In genomic region chr16:30067584-30067916, GRCh38 we compare ENCODE assay signal across 9 cellular contexts. TPM values are rescaled to one million over a fixed set of nuclear protein-coding genes. Genes with fewer than 3 reads are reported as not detected.
DNase-seq lines count a peak whose midpoint lies in the region; ATAC-seq lines count a peak whose summit lies in the region.
"Had no signal": no experiment of that assay in that cellular context is flagged by ENCODE, and none has a peak within 500 bp of the region (broad histone marks: within the 10 kb centered on the region; RNA-seq: fewer than 3 reads in every experiment).

No MANE protein-coding gene starts in this region.

- no peak for DNase-seq in activated CD4-positive, alpha-beta T cell treated with anti-CD3 and anti-CD28 coated beads for 36 hours
- no peak for DNase-seq in activated CD4-positive, alpha-beta T cell treated with anti-CD3 and anti-CD28 coated beads, Interleukin-2, amount 50 U/mL, for 48 hours
- no peak for DNase-seq in activated T-helper 2 cell treated with anti-CD3 and anti-CD28 coated beads, Interferon-gamma antibody, Interleukin-2, Interleukin-4, amounts not matched to agents 10 μg/mL and 5 μg/mL and 100 μg/mL, durations not matched to agents 14 hours and 24 hours and 36 hours (ENCODE audit: low spot score)
- DNase-seq in right cardiac atrium (no peak), NCI-H1105 treated with DMSO at 0.1 percent for 48 hours (lab: John Stamatoyannopoulos, UW) (no peak), GM03348 (ENCODE audit: low spot score) (no peak)
- DNase-seq in stimulated activated naive CD8-positive, alpha-beta T cell treated with anti-CD3 and anti-CD28 coated beads, Interleukin-15, amount 100 ng/mL, for 72 hours, result no peak

- peak overlapping the region; percentile 88 for H3K4me3 Mint-ChIP-seq in activated CD4-positive, alpha-beta T cell treated with anti-CD3 and anti-CD28 coated beads for 36 hours
- peak overlapping the region; percentile 100 for H3K4me3 Mint-ChIP-seq in activated T-helper 2 cell treated with anti-CD3 and anti-CD28 coated beads, Interferon-gamma antibody, Interleukin-2, Interleukin-4, amounts not matched to agents 10 μg/mL and 5 μg/mL and 100 μg/mL, durations not matched to agents 14 hours and 24 hours and 36 hours (ENCODE audit: low read depth)
- H3K4me3 Mint-ChIP-seq in stimulated activated naive CD8-positive, alpha-beta T cell treated with anti-CD3 and anti-CD28 coated beads, Interleukin-15, amount 100 ng/mL, for 72 hours, result peak overlapping the region; percentile 98 to 99

- ATAC-seq in activated CD4-positive, alpha-beta T cell treated with anti-CD3 and anti-CD28 coated beads for 36 hours, result no peak
- ATAC-seq in right cardiac atrium (no peak), GM18858 (IDR thresholded peaks at IDR 0.05; ENCODE audit: unreplicated experiment) (no peak)
- no peak for ATAC-seq in stimulated activated naive CD8-positive, alpha-beta T cell treated with anti-CD3 and anti-CD28 coated beads, Interleukin-15, amount 100 ng/mL, for 72 hours

- peaks cover 32% of the 10 kb centered on the region for H3K4me1 Mint-ChIP-seq in activated CD4-positive, alpha-beta T cell treated with anti-CD3 and anti-CD28 coated beads for 36 hours
- peaks cover 33% of the 10 kb centered on the region for H3K4me1 Mint-ChIP-seq in activated T-helper 2 cell treated with anti-CD3 and anti-CD28 coated beads, Interferon-gamma antibody, Interleukin-2, Interleukin-4, amounts not matched to agents 10 μg/mL and 5 μg/mL and 100 μg/mL, durations not matched to agents 14 hours and 24 hours and 36 hours (ENCODE audit: low read depth)
- H3K4me1 Mint-ChIP-seq in stimulated activated naive CD8-positive, alpha-beta T cell treated with anti-CD3 and anti-CD28 coated beads, Interleukin-15, amount 100 ng/mL, for 72 hours, result peaks cover 53% of the 10 kb centered on the region

- H3K27me3 Mint-ChIP-seq in activated CD4-positive, alpha-beta T cell treated with anti-CD3 and anti-CD28 coated beads for 36 hours, result no peaks in the 10 kb centered on the region
- no peaks in the 10 kb centered on the region for H3K27me3 Mint-ChIP-seq in activated T-helper 2 cell treated with anti-CD3 and anti-CD28 coated beads, Interferon-gamma antibody, Interleukin-2, Interleukin-4, amounts not matched to agents 10 μg/mL and 5 μg/mL and 100 μg/mL, durations not matched to agents 14 hours and 24 hours and 36 hours (ENCODE audit: low read depth)
- H3K27me3 Mint-ChIP-seq in stimulated activated naive CD8-positive, alpha-beta T cell treated with anti-CD3 and anti-CD28 coated beads, Interleukin-15, amount 100 ng/mL, for 72 hours, result no peaks in the 10 kb centered on the region
- H3K27me3 Mint-ChIP-seq: memory B cell had no signal

- intact Hi-C loops in activated CD4-positive, alpha-beta T cell treated with anti-CD3 and anti-CD28 coated beads for 36 hours (cut with DNase I, micrococcal nuclease), result loop anchor here (5.0 to 10.0 kb wide), 3 partner anchors 337 to 1143 kb away; partner anchors contain the start of genes RABEP2 (in 1 of the 2), ZNF689 (in 1 of the 2) and ZNF771 (in 1 of the 2)
- intact Hi-C loops in activated T-helper 2 cell treated with anti-CD3 and anti-CD28 coated beads, Interferon-gamma antibody, Interleukin-2, Interleukin-4, amounts not matched to agents 10 μg/mL and 5 μg/mL and 100 μg/mL, durations not matched to agents 14 hours and 24 hours and 36 hours (cut with micrococcal nuclease), result loop anchor here (10.0 kb wide), 1 partner anchor 287 kb away; the partner anchor contains the start of gene CD2BP2
- intact Hi-C loops in right cardiac atrium (cut with DNase I), result no loop called here

- H3K4me3 ChIP-seq in right cardiac atrium (ENCODE audit: low read length), result peak overlapping the region; percentile 79

- H3K27ac ChIP-seq in right cardiac atrium (ENCODE audit: low read length), result peak overlapping the region; percentile 98

- CTCF ChIA-PET in activated CD4-positive, alpha-beta T cell treated with anti-CD3 and anti-CD28 coated beads for 36 hours (lab: Charles Lee), result interaction anchor here (1.1 kb wide), 1 partner anchor 10 kb away, joined by 3 read pairs; no protein-coding TSS in a partner anchor

- H3K27ac Mint-ChIP-seq in activated CD4-positive, alpha-beta T cell treated with anti-CD3 and anti-CD28 coated beads for 36 hours, result peak overlapping the region; percentile 99
- peak overlapping the region; percentile 79 for H3K27ac Mint-ChIP-seq in activated T-helper 2 cell treated with anti-CD3 and anti-CD28 coated beads, Interferon-gamma antibody, Interleukin-2, Interleukin-4, amounts not matched to agents 10 μg/mL and 5 μg/mL and 100 μg/mL, durations not matched to agents 14 hours and 24 hours and 36 hours
- peak overlapping the region; percentile 9 to 99 for H3K27ac Mint-ChIP-seq in stimulated activated naive CD8-positive, alpha-beta T cell treated with anti-CD3 and anti-CD28 coated beads, Interleukin-15, amount 100 ng/mL, for 72 hours

- H3K9me3 ChIP-seq in right cardiac atrium (ENCODE audit: control insufficient read depth, low read length), result no peaks in the 10 kb centered on the region

- H3K9me3 Mint-ChIP-seq in activated CD4-positive, alpha-beta T cell treated with anti-CD3 and anti-CD28 coated beads for 36 hours (ENCODE audit: low read depth), result no peaks in the 10 kb centered on the region
- H3K9me3 Mint-ChIP-seq in activated T-helper 2 cell treated with anti-CD3 and anti-CD28 coated beads, Interferon-gamma antibody, Interleukin-2, Interleukin-4, amounts not matched to agents 10 μg/mL and 5 μg/mL and 100 μg/mL, durations not matched to agents 14 hours and 24 hours and 36 hours, result no peaks in the 10 kb centered on the region
- H3K9me3 Mint-ChIP-seq in stimulated activated naive CD8-positive, alpha-beta T cell treated with anti-CD3 and anti-CD28 coated beads, Interleukin-15, amount 100 ng/mL, for 72 hours, result no peaks in the 10 kb centered on the region
- H3K9me3 Mint-ChIP-seq: memory B cell had no signal

- peaks cover 75% of the 10 kb centered on the region for H3K36me3 Mint-ChIP-seq in activated CD4-positive, alpha-beta T cell treated with anti-CD3 and anti-CD28 coated beads for 36 hours (ENCODE audit: low read depth)
- peaks cover 81% of the 10 kb centered on the region for H3K36me3 Mint-ChIP-seq in activated T-helper 2 cell treated with anti-CD3 and anti-CD28 coated beads, Interferon-gamma antibody, Interleukin-2, Interleukin-4, amounts not matched to agents 10 μg/mL and 5 μg/mL and 100 μg/mL, durations not matched to agents 14 hours and 24 hours and 36 hours (ENCODE audit: low read depth)

- H3K4me1 ChIP-seq in right cardiac atrium (ENCODE audit: control insufficient read depth, insufficient read depth, low read length), result peaks cover 19% of the 10 kb centered on the region

- 51% methylated on average over 6 of the region's 6 CpGs for WGBS in right cardiac atrium

- no peaks in the 10 kb centered on the region for H3K27me3 ChIP-seq in right cardiac atrium (ENCODE audit: control insufficient read depth, insufficient read depth)

- POLR2A ChIA-PET in activated CD4-positive, alpha-beta T cell treated with anti-CD3 and anti-CD28 coated beads for 36 hours (lab: Charles Lee), result interaction anchor here (0.6 to 0.7 kb wide), 2 partner anchors 44 to 97 kb away, joined by 3 read pairs; no protein-coding TSS in a partner anchor

RNA-seq across cellular contexts. Expression of gene ALDOA, which starts 2.0 kb away (rescaled TPM):
- total RNA-seq in activated CD4-positive, alpha-beta T cell treated with anti-CD3 and anti-CD28 coated beads for 36 hours, result 1,000 to 10,000 TPM; 2,482 to 3,644 TPM
- 2,017 and 2,037 TPM in 2 replicates for total RNA-seq in activated T-helper 2 cell treated with anti-CD3 and anti-CD28 coated beads, Interferon-gamma antibody, Interleukin-2, Interleukin-4, amounts not matched to agents 10 μg/mL and 5 μg/mL and 100 μg/mL, durations not matched to agents 14 hours and 24 hours and 36 hours
- total RNA-seq in right cardiac atrium, result 1,000 to 10,000 TPM; 2,625 to 3,581 (median 3,363) TPM
- polyA plus RNA-seq in right cardiac atrium, result 3,115 TPM

RNA-seq across cellular contexts. Expression of gene PPP4C, which starts 8.2 kb away (rescaled TPM):
- 100 to 1,000 TPM; 106 to 113 TPM for total RNA-seq in activated CD4-positive, alpha-beta T cell treated with anti-CD3 and anti-CD28 coated beads for 36 hours
- total RNA-seq in activated T-helper 2 cell treated with anti-CD3 and anti-CD28 coated beads, Interferon-gamma antibody, Interleukin-2, Interleukin-4, amounts not matched to agents 10 μg/mL and 5 μg/mL and 100 μg/mL, durations not matched to agents 14 hours and 24 hours and 36 hours, result 143 and 144 TPM in 2 replicates
- 10 to 100 TPM; 31.3 to 40.8 (median 36.0) TPM for total RNA-seq in right cardiac atrium
- 51.8 TPM for polyA plus RNA-seq in right cardiac atrium

RNA-seq across cellular contexts. Expression of gene TBX6, which starts 24.2 kb away (rescaled TPM):
- total RNA-seq in activated CD4-positive, alpha-beta T cell treated with anti-CD3 and anti-CD28 coated beads for 36 hours, result 1 to 10 TPM; 2.7 to 3.0 TPM
- 2.7 and 2.9 TPM in 2 replicates for total RNA-seq in activated T-helper 2 cell treated with anti-CD3 and anti-CD28 coated beads, Interferon-gamma antibody, Interleukin-2, Interleukin-4, amounts not matched to agents 10 μg/mL and 5 μg/mL and 100 μg/mL, durations not matched to agents 14 hours and 24 hours and 36 hours
- 1 to 10 TPM in 2 of 4 donors, under 1 TPM in 2; 0.67 to 1.2 (median 1.0) TPM for total RNA-seq in right cardiac atrium
- 0.93 TPM for polyA plus RNA-seq in right cardiac atrium

RNA-seq across cellular contexts. Expression of gene YPEL3, which starts 28.5 kb away (rescaled TPM):
- 10 to 100 TPM; 17.4 to 19.1 TPM for total RNA-seq in activated CD4-positive, alpha-beta T cell treated with anti-CD3 and anti-CD28 coated beads for 36 hours
- total RNA-seq in activated T-helper 2 cell treated with anti-CD3 and anti-CD28 coated beads, Interferon-gamma antibody, Interleukin-2, Interleukin-4, amounts not matched to agents 10 μg/mL and 5 μg/mL and 100 μg/mL, durations not matched to agents 14 hours and 24 hours and 36 hours, result 14.0 and 14.2 TPM in 2 replicates
- total RNA-seq in right cardiac atrium, result 10 to 100 TPM; 54.4 to 79.2 (median 71.2) TPM
- polyA plus RNA-seq in right cardiac atrium, result 118 TPM

RNA-seq across cellular contexts. Expression of gene TLCD3B, which starts 36.5 kb away (rescaled TPM):
- total RNA-seq in activated CD4-positive, alpha-beta T cell treated with anti-CD3 and anti-CD28 coated beads for 36 hours, result 1 to 10 TPM; 3.7 to 4.0 TPM
- 2.3 and 2.6 TPM in 2 replicates for total RNA-seq in activated T-helper 2 cell treated with anti-CD3 and anti-CD28 coated beads, Interferon-gamma antibody, Interleukin-2, Interleukin-4, amounts not matched to agents 10 μg/mL and 5 μg/mL and 100 μg/mL, durations not matched to agents 14 hours and 24 hours and 36 hours
- total RNA-seq in right cardiac atrium, result not detected
- not detected for polyA plus RNA-seq in right cardiac atrium

Comparison
In these comparisons a context has a peak if more than half of its experiments do, and no peak if none do; other contexts are left out.
1. intact Hi-C loops: an anchor here in activated CD4-positive, alpha-beta T cell treated with anti-CD3 and anti-CD28 coated beads for 36 hours (5.0 to 10.0 kb wide) and activated T-helper 2 cell treated with anti-CD3 and anti-CD28 coated beads, Interferon-gamma antibody, Interleukin-2, Interleukin-4, amounts not matched to agents 10 μg/mL and 5 μg/mL and 100 μg/mL, durations not matched to agents 14 hours and 24 hours and 36 hours (10.0 kb wide); none called in right cardiac atrium.